16 cellular contexts compared by ENCODE assay signal in the genomic region with DNA sequence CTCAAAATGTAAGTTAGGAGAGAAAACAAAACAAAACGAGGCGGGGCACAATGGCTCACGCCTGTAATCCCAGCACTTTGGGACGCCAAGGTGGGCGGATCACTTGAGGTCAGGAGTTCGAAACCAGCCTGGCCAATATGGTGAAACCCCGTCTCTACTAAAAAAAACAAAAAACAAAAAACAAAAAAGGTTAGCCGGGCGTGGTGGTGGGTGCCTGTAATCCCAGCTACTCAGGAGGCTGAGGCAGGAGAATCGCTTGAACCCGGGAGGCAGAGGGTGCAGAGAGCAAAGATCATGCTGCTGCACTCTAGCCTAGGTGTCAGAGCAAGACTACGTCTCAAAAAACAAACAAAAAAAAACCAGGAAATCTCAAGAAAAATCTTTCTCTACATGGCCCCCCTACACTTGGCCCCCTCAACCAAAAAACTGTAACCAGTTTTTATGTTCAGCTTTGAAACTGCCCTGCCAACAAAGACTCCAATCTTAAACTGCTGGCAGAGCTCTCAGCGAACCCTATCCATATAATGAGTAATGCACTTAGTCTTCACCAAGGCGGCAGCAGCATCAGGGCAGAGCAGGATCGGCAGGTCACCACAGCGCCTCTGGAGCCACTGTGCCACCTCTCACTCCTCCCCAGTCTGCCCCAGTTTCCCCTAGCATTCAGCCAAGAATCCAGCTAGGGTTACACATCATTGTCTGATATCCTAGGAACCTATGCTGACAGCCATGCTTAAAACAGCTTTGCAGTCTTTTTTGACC.
DNase-seq lines count a peak whose midpoint lies in the region; ATAC-seq lines count a peak whose summit lies in the region.
"Had no signal": no experiment of that assay in that cellular context is flagged by ENCODE, and none has a peak within 500 bp of the region (broad histone marks: within the 10 kb centered on the region; RNA-seq: fewer than 3 reads in every experiment).

No MANE protein-coding gene starts in this region.

- H4K20me1 ChIP-seq in BLaER1: peaks cover 95% of the 10 kb centered on the region

- peak overlapping the region; percentile 0 for H3K4me3 Mint-ChIP-seq in activated T-helper 17 cell treated with anti-CD3 and anti-CD28 coated beads, Interleukin-2, amount 50 U/mL, for 72 hours
- peak overlapping the region in 7 of 10 donors; percentile 6 to 64 (median 24) for H3K4me3 Mint-ChIP-seq in naive thymus-derived CD8-positive, alpha-beta T cell
- H3K4me3 Mint-ChIP-seq: activated CD8-positive, alpha-beta memory T cell treated with anti-CD3 and anti-CD28 coated beads, Interleukin-2, amount 10 ng/mL, durations not matched to agents 7 days and 5 days; WTC11 had no signal

- no peak overlapping the region for H3K27ac Mint-ChIP-seq in activated T-helper 17 cell treated with anti-CD3 and anti-CD28 coated beads, Interleukin-2, amount 50 U/mL, for 72 hours
- peak overlapping the region in 7 of 10 donors; percentile 7 to 78 (median 61) for H3K27ac Mint-ChIP-seq in naive thymus-derived CD8-positive, alpha-beta T cell
- H3K27ac Mint-ChIP-seq: activated CD8-positive, alpha-beta memory T cell treated with anti-CD3 and anti-CD28 coated beads, Interleukin-2, amount 10 ng/mL, durations not matched to agents 7 days and 5 days; WTC11 had no signal

- no peak overlapping the region for H3K9ac ChIP-seq in BLaER1

- H3K36me3 ChIP-seq in BLaER1 (no peaks in the 10 kb centered on the region), MG63 (no peaks in the 10 kb centered on the region)
- H3K36me3 ChIP-seq: ovary had no signal

- H3K4me2 ChIP-seq in BLaER1: peak overlapping the region; percentile 46

- POLR2A ChIA-PET in naive thymus-derived CD8-positive, alpha-beta T cell (lab: Charles Lee): no interaction called here

- intact Hi-C loops in posterior cingulate gyrus (cut with DNase I): no loop called here

- H3K4me1 Mint-ChIP-seq in activated T-helper 17 cell treated with anti-CD3 and anti-CD28 coated beads, Interleukin-2, amount 50 U/mL, for 72 hours: peaks cover 76% of the 10 kb centered on the region
- peaks cover 59 to 94% (median 92%) of the 10 kb centered on the region in 4 donors for H3K4me1 Mint-ChIP-seq in naive thymus-derived CD8-positive, alpha-beta T cell

- H3K4me3 ChIP-seq in BLaER1: no peak overlapping the region
- H3K4me3 ChIP-seq in MG63: no peak overlapping the region
- H3K4me3 ChIP-seq: body of pancreas, ovary had no signal

- H3K4me1 ChIP-seq in BLaER1: peaks cover 70% of the 10 kb centered on the region

- H3K9me3 ChIP-seq in BLaER1 (no peaks in the 10 kb centered on the region), MG63 (no peaks in the 10 kb centered on the region)
- H3K9me3 ChIP-seq: body of pancreas, ovary had no signal

- H3K27ac ChIP-seq in BLaER1: no peak overlapping the region
- H3K27ac ChIP-seq: ovary had no signal

- no peaks in the 10 kb centered on the region for H3K9me3 Mint-ChIP-seq in activated T-helper 17 cell treated with anti-CD3 and anti-CD28 coated beads, Interleukin-2, amount 50 U/mL, for 72 hours
- H3K9me3 Mint-ChIP-seq in naive thymus-derived CD8-positive, alpha-beta T cell: no peaks in the 10 kb centered on the region

- no peaks in the 10 kb centered on the region for H3K36me3 Mint-ChIP-seq in activated T-helper 17 cell treated with anti-CD3 and anti-CD28 coated beads, Interleukin-2, amount 50 U/mL, for 72 hours (ENCODE audit: low read depth)
- no peaks in the 10 kb centered on the region for H3K36me3 Mint-ChIP-seq in naive thymus-derived CD8-positive, alpha-beta T cell
- H3K36me3 Mint-ChIP-seq: WTC11 had no signal

- H3K27me3 Mint-ChIP-seq in activated T-helper 17 cell treated with anti-CD3 and anti-CD28 coated beads, Interleukin-2, amount 50 U/mL, for 72 hours: no peaks in the 10 kb centered on the region
- no peaks in the 10 kb centered on the region for H3K27me3 Mint-ChIP-seq in naive thymus-derived CD8-positive, alpha-beta T cell
- H3K27me3 Mint-ChIP-seq: activated CD8-positive, alpha-beta memory T cell treated with anti-CD3 and anti-CD28 coated beads, Interleukin-2, amount 10 ng/mL, durations not matched to agents 7 days and 5 days had no signal

- no peak for ATAC-seq in activated T-helper 17 cell treated with anti-CD3 and anti-CD28 coated beads, Interleukin-2, amount 50 U/mL, for 72 hours (replicated peaks)
- ATAC-seq in naive thymus-derived CD8-positive, alpha-beta T cell: no peak
- ATAC-seq in GM21528 (IDR thresholded peaks at IDR 0.05; ENCODE audit: low FRiP score, unreplicated experiment): no peak
- ATAC-seq: activated CD8-positive, alpha-beta memory T cell treated with anti-CD3 and anti-CD28 coated beads, Interleukin-2, amount 10 ng/mL, durations not matched to agents 7 days and 5 days; body of pancreas; WTC11 had no signal

- H3K27me3 ChIP-seq in BLaER1 (no peaks in the 10 kb centered on the region), MG63 (no peaks in the 10 kb centered on the region)
- H3K27me3 ChIP-seq: body of pancreas, ovary had no signal

- peak; percentile 66 for DNase-seq in MG63
- no peak for DNase-seq in naive thymus-derived CD8-positive, alpha-beta T cell
- no peak for DNase-seq in posterior cingulate gyrus
- DNase-seq in SK-N-DZ (ENCODE audit: low spot score): no peak
- no peak for DNase-seq in LoVo (ENCODE audit: low spot score)
- DNase-seq: activated CD8-positive, alpha-beta memory T cell treated with anti-CD3 and anti-CD28 coated beads, Interleukin-2, amount 10 ng/mL, durations not matched to agents 7 days and 5 days; DMS 273 treated with DMSO at 0.1 percent for 48 hours; kidney; NCI-H2081; NCI-H748 treated with DMSO at 0.1 percent for 48 hours; ovary had no signal
